In the genomic region with DNA sequence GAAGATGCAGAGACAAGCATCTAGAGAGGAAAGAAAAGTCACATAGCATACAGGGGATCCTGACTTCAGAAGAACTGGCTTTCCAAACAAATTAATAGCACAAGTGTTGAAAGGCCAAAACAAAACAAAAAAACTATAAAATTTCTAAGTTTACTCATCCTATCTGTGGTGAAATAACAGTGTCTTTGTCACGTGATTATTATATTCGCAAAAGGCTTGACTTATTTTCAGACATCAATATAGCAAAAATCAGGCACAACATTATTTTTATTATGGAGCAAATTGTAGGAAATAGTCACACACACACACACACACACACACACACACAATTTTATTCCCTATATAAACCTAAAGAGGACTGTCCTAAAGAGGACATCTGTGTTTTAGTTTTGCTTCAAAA, we compare ENCODE assay signal across 8 cellular contexts.
"Had no signal": no experiment of that assay in that cellular context is flagged by ENCODE, and none has a peak within 500 bp of the region (broad histone marks: within the 10 kb centered on the region; RNA-seq: fewer than 3 reads in every experiment).

No MANE protein-coding gene starts in this region.

- H3K27ac ChIP-seq: GM23248 had no signal

- H3K4me1 Mint-ChIP-seq: H9, IgD-negative memory B cell had no signal

- H3K27me3 Mint-ChIP-seq: IgD-negative memory B cell had no signal

- H3K4me3 ChIP-seq: GM23248 had no signal

- FAIRE-seq: H54, HTR-8/SVneo had no signal

- H3K9ac ChIP-seq: GM23248 had no signal

- DNase-seq: GM23248, GOT3, H9, HCEC 1CT, KG1 had no signal

- H2AFZ ChIP-seq: GM23248 had no signal

- H3K27ac Mint-ChIP-seq: H9, IgD-negative memory B cell had no signal

- H3K4me3 Mint-ChIP-seq: H9, IgD-negative memory B cell had no signal

- H3K36me3 Mint-ChIP-seq: IgD-negative memory B cell had no signal

- H3K9me3 Mint-ChIP-seq: H9 had no signal
